In genomic region chr12:27347779-27348178, GRCh38 we compare ENCODE assay signal across 16 cellular contexts. TPM values are rescaled to one million over a fixed set of nuclear protein-coding genes. Genes with fewer than 3 reads are reported as not detected.
DNase-seq lines count a peak whose midpoint lies in the region; ATAC-seq and TF ChIP-seq lines count a peak whose summit lies in the region.
"Had no signal": no experiment of that assay in that cellular context is flagged by ENCODE, and none has a peak within 500 bp of the region (broad histone marks: within the 10 kb centered on the region; RNA-seq: fewer than 3 reads in every experiment).

No MANE protein-coding gene starts in this region.

- peaks cover 22% of the 10 kb centered on the region for H3K4me1 ChIP-seq in GM23338 (ENCODE audit: insufficient read depth)
- H3K4me1 ChIP-seq: BLaER1 had no signal

- no peaks in the 10 kb centered on the region for H3K27me3 ChIP-seq in GM23338 (ENCODE audit: insufficient read depth)
- H3K27me3 ChIP-seq: BLaER1 had no signal

- peaks cover 44% of the 10 kb centered on the region for H3K79me2 ChIP-seq in GM23338 (replicated peaks; ENCODE audit: insufficient read depth)

- no peak overlapping the region for H3K27ac ChIP-seq in GM23338 (ENCODE audit: low read depth)
- H3K27ac ChIP-seq in RWPE1, result no peak overlapping the region
- H3K27ac ChIP-seq: BLaER1 had no signal

- no peak overlapping the region for H3K4me3 ChIP-seq in GM23338
- H3K4me3 ChIP-seq: BLaER1 had no signal

- no peak overlapping the region for H2AFZ ChIP-seq in GM23338

- H3F3A ChIP-seq in GM23338 (replicated peaks; ENCODE audit: low read depth), result no peaks in the 10 kb centered on the region

- H3K4me3 Mint-ChIP-seq in GM23338, result no peak overlapping the region
- H3K4me3 Mint-ChIP-seq: CD8-positive, alpha-beta memory T cell; T-helper 1 cell treated with Interleukin-12 subunit alpha and Interleukin-12 subunit beta and Interleukin-4 antibody, amounts not matched to agents 30 μg/mL and 1 μg/mL, for 36 hours had no signal

- no peak overlapping the region for H3K4me2 ChIP-seq in GM23338
- H3K4me2 ChIP-seq: BLaER1 had no signal

- TF ChIP-seq CTCF in GM23338 (conservative IDR thresholded peaks at IDR 0.05; ENCODE audit: low read depth in 2 of 2) (no peak), RWPE1 (conservative IDR thresholded peaks at IDR 0.05; ENCODE audit: low read depth) (no peak)

- POLR2A ChIA-PET in RWPE1 (lab: Yijun Ruan, JAX; ENCODE audit: low non-redundant PET), result no interaction called here

- no peaks in the 10 kb centered on the region; the same call in 1 of the 2 replicates for H3K9me2 ChIP-seq in GM23338 (ENCODE audit: insufficient read depth)

- H3K36me3 Mint-ChIP-seq in GM23338 (ENCODE audit: low read depth), result no peaks in the 10 kb centered on the region
- H3K36me3 Mint-ChIP-seq: CD8-positive, alpha-beta memory T cell had no signal

- H3K27ac Mint-ChIP-seq in GM23338, result no peak overlapping the region
- H3K27ac Mint-ChIP-seq: T-helper 1 cell treated with Interleukin-12 subunit alpha and Interleukin-12 subunit beta and Interleukin-4 antibody, amounts not matched to agents 30 μg/mL and 1 μg/mL, for 36 hours had no signal

- CTCF ChIA-PET in RWPE1 (lab: Yijun Ruan, JAX), result interaction anchor here (1.4 kb wide), 1 partner anchor 8 kb away, joined by 4 read pairs; no protein-coding TSS in a partner anchor

- H3K9me3 Mint-ChIP-seq in GM23338, result no peaks in the 10 kb centered on the region
- H3K9me3 Mint-ChIP-seq: CD8-positive, alpha-beta memory T cell; T-helper 1 cell treated with Interleukin-12 subunit alpha and Interleukin-12 subunit beta and Interleukin-4 antibody, amounts not matched to agents 30 μg/mL and 1 μg/mL, for 36 hours had no signal

- H4K20me1 ChIP-seq in GM23338 (replicated peaks; ENCODE audit: insufficient read depth), result peaks cover 8% of the 10 kb centered on the region
- H4K20me1 ChIP-seq: BLaER1 had no signal

- DNase-seq in GM23338 (ENCODE audit: low spot score) (no peak), NCI-H146 treated with DMSO at 0.1 percent for 48 hours (lab: John Stamatoyannopoulos, UW; ENCODE audit: unreplicated experiment) (peak; percentile 76), RWPE1 (ENCODE audit: low spot score) (peak; percentile 38)
- DNase-seq in stimulated activated CD4-positive, alpha-beta T cell treated with anti-CD3 and anti-CD28 coated beads, Interleukin-1b, Interleukin-23, amount 100 ng/mL, for 48 hours, result no peak
- DNase-seq: CD8-positive, alpha-beta memory T cell; DMS 273 treated with DMSO at 0.1 percent for 48 hours; HCEC 1CT; NCI-H1048; NCI-H1694; SHP77 had no signal

- ATAC-seq in GM23338, result peak; percentile 26; the same call in 1 of the 3 replicates
- peak; percentile 74 for ATAC-seq in esophagus mucosa
- ATAC-seq in HG03175 (IDR thresholded peaks at IDR 0.05; ENCODE audit: unreplicated experiment), result no peak
- no peak for ATAC-seq in GM19351 (IDR thresholded peaks at IDR 0.05; ENCODE audit: unreplicated experiment)
- ATAC-seq: Panc1 had no signal

- no peaks in the 10 kb centered on the region for H3K36me3 ChIP-seq in GM23338 (ENCODE audit: insufficient read depth)
- H3K36me3 ChIP-seq: BLaER1 had no signal

- H3K4me1 Mint-ChIP-seq in GM23338, result peaks cover 38% of the 10 kb centered on the region
- H3K4me1 Mint-ChIP-seq: CD8-positive, alpha-beta memory T cell had no signal

- peaks cover 3% of the 10 kb centered on the region for H3K27me3 Mint-ChIP-seq in GM23338 (ENCODE audit: insufficient read depth, low read depth, poor library complexity)

TF ChIP-seq in GM23338, 12 proteins besides CTCF, POLR2A, EP300 and RAD21 (continues in another document):
- no peak for TF ChIP-seq ZNF462 (CRISPR knock-in tag; IDR thresholded peaks at IDR 0.05)
- TF ChIP-seq ETS1 (IDR thresholded peaks at IDR 0.05), result no peak

RNA-seq across cellular contexts. Expression of gene BMAL2, which starts 15.1 kb away (rescaled TPM):
- total RNA-seq in GM23338 (2014; rRNA removed; shearing (Covaris generic)), result 15.9 and 18.2 TPM in 2 replicates
- 4.3 and 5.5 TPM in 2 replicates for polyA plus RNA-seq in GM23338 (2016; fragmentation: Nextera tagmentation; extraction: Ambion mirVana)
- 58.3 TPM for total RNA-seq in esophagus mucosa

Comparison
In these comparisons a context has a peak if more than half of its experiments do, and no peak if none do; other contexts are left out.
1. ATAC-seq: peak in GM23338 (single experiment) and esophagus mucosa (single experiment); none in HG03175 (single experiment) and GM19351 (single experiment).
2. DNase-seq: peak in NCI-H146 treated with DMSO at 0.1 percent for 48 hours (single experiment) and RWPE1 (single experiment); none in GM23338 (single experiment) and stimulated activated CD4-positive, alpha-beta T cell treated with anti-CD3 and anti-CD28 coated beads, Interleukin-1b, Interleukin-23, amount 100 ng/mL, for 48 hours (single experiment).